ENCODE assay signal across 14 cellular contexts in genomic region chr6:32092760-32093497, GRCh38. TPM values are rescaled to one million over a fixed set of nuclear protein-coding genes. Genes with fewer than 3 reads are reported as not detected.
DNase-seq lines count a peak whose midpoint lies in the region; ATAC-seq, FAIRE-seq and TF ChIP-seq lines count a peak whose summit lies in the region.
"Had no signal": no experiment of that assay in that cellular context is flagged by ENCODE, and none has a peak within 500 bp of the region (broad histone marks: within the 10 kb centered on the region; RNA-seq: fewer than 3 reads in every experiment).

No MANE protein-coding gene starts in this region.

- peak overlapping the region; percentile 30 for H3K4me3 Mint-ChIP-seq in osteocyte (ENCODE audit: unreplicated experiment)

- H3K79me2 ChIP-seq in fibroblast of lung (ENCODE audit: control insufficient read depth, insufficient read depth, low read length): no peaks in the 10 kb centered on the region
- no peaks in the 10 kb centered on the region for H3K79me2 ChIP-seq in HepG2 (ENCODE audit: insufficient read depth, low read length)

- peaks cover 37% of the 10 kb centered on the region for H3K4me1 Mint-ChIP-seq in osteocyte (ENCODE audit: unreplicated experiment)

- POLR2A ChIA-PET in AG04450 (lab: Yijun Ruan, JAX): interaction anchor here (0.5 to 1.9 kb wide), 13 partner anchors 10 to 879 kb away, joined by 3 to 16 read pairs (median 4); partner anchors contain the start of genes ATF6B and TNXB
- POLR2A ChIA-PET in HepG2 (lab: Yijun Ruan, JAX): no interaction called here

- H3K4me3 ChIP-seq in AG04450 (ENCODE audit: low read depth, low read length) (no peak overlapping the region), fibroblast of lung (replicated peaks in 1 of 4; ENCODE audit: control extremely low read depth in 1 of 4, insufficient read depth in 1 of 4, low read depth in 3 of 4, low read length in 4 of 4) (no peak overlapping the region), HepG2 (replicated peaks in 1 of 3; ENCODE audit: insufficient read depth in 1 of 3, low read depth in 2 of 3, low read length in 3 of 3) (no peak overlapping the region)
- H3K4me3 ChIP-seq: adrenal gland, BLaER1, GM12878 had no signal

- TF ChIP-seq EP300 in HepG2 (IDR thresholded peaks at IDR 0.05; ENCODE audit: low read depth in 2 of 2, low read length in 2 of 2): no peak
- no peak for TF ChIP-seq EP300 in HepG2 (CRISPR knock-in tag; IDR thresholded peaks at IDR 0.05; ENCODE audit: borderline replicate concordance)

- TF ChIP-seq CTCF in AG04450 (IDR thresholded peaks at IDR 0.05; ENCODE audit: low read depth, low read length) (no peak), fibroblast of lung (conservative IDR thresholded peaks at IDR 0.05 in 1 of 2, IDR thresholded peaks at IDR 0.05 in 1 of 2; ENCODE audit: low read depth in 1 of 2, low read length in 2 of 2) (no peak), osteocyte (IDR thresholded peaks at IDR 0.05) (no peak), HepG2 (CRISPR knock-in tag; IDR thresholded peaks at IDR 0.05) (no peak)

- no peaks in the 10 kb centered on the region for H3K9me3 Mint-ChIP-seq in osteocyte (ENCODE audit: unreplicated experiment)

- peaks cover 69% of the 10 kb centered on the region for H3K27me3 ChIP-seq in AG04450 (ENCODE audit: control insufficient read depth, insufficient read depth, low read length)
- peaks cover 17% of the 10 kb centered on the region for H3K27me3 ChIP-seq in fibroblast of lung (ENCODE audit: control insufficient read depth, insufficient read depth, low read length)
- peaks cover 19 to 54% of the 10 kb centered on the region in 2 experiments for H3K27me3 ChIP-seq in HepG2 (ENCODE audit: control insufficient read depth in 1 of 2, insufficient read depth in 2 of 2, low read length in 2 of 2)
- H3K27me3 ChIP-seq: BLaER1 had no signal

- H3K27ac Mint-ChIP-seq in osteocyte (ENCODE audit: unreplicated experiment): peak overlapping the region; percentile 93

- H3K36me3 Mint-ChIP-seq in osteocyte (ENCODE audit: unreplicated experiment): no peaks in the 10 kb centered on the region

- 22% methylated on average over 7 of the region's 8 CpGs for WGBS in HepG2 (ENCODE audit: low lambda C conversion rate)

- no peaks in the 10 kb centered on the region for H4K20me1 ChIP-seq in fibroblast of lung (ENCODE audit: control insufficient read depth, extremely low read depth, insufficient read depth, low read length)
- H4K20me1 ChIP-seq in HepG2 (ENCODE audit: insufficient read depth, low read length): no peaks in the 10 kb centered on the region
- H4K20me1 ChIP-seq: BLaER1 had no signal

- no peak for FAIRE-seq in HepG2 (lab: Jason Lieb, UNC)
- FAIRE-seq: GM12878, RCC 7860 had no signal

- H2AFZ ChIP-seq in fibroblast of lung (ENCODE audit: low read length): no peak overlapping the region
- H2AFZ ChIP-seq in HepG2 (ENCODE audit: low read length): no peak overlapping the region

- intact Hi-C loops in HepG2 (cut with micrococcal nuclease; ENCODE audit: unreplicated experiment): no loop called here

- peak overlapping the region; percentile 68 for H3K4me2 ChIP-seq in fibroblast of lung (ENCODE audit: extremely low read depth, insufficient read depth, low read length)
- no peak overlapping the region for H3K4me2 ChIP-seq in HepG2 (ENCODE audit: low read depth, low read length)
- H3K4me2 ChIP-seq: BLaER1 had no signal

- no peaks in the 10 kb centered on the region for H3K36me3 ChIP-seq in fibroblast of lung (ENCODE audit: control insufficient read depth, insufficient read depth, low read length)
- no peaks in the 10 kb centered on the region for H3K36me3 ChIP-seq in HepG2 (replicated peaks in 1 of 2; ENCODE audit: control insufficient read depth in 1 of 2, insufficient read depth in 2 of 2, low read length in 2 of 2)
- H3K36me3 ChIP-seq: adrenal gland, BLaER1 had no signal

- CTCF ChIA-PET in AG04450 (lab: Charles Lee): interaction anchor here (0.7 to 2.9 kb wide), 4 partner anchors 10 to 262 kb away, joined by 3 to 11 read pairs (median 3); no protein-coding TSS in a partner anchor
- CTCF ChIA-PET in HepG2 (lab: Yijun Ruan, JAX; ENCODE audit: low intra/inter-chr PET ratio, low total read pairs): no interaction called here

- no peaks in the 10 kb centered on the region for H3K27me3 Mint-ChIP-seq in osteocyte (ENCODE audit: unreplicated experiment)

- peaks cover 18% of the 10 kb centered on the region for H3K4me1 ChIP-seq in fibroblast of lung (ENCODE audit: control insufficient read depth, extremely low read depth, insufficient read depth, low read length)
- peaks cover 30% of the 10 kb centered on the region for H3K4me1 ChIP-seq in HepG2 (ENCODE audit: insufficient read depth, low read length)
- H3K4me1 ChIP-seq: BLaER1 had no signal

- peak; percentile 74 for DNase-seq in AG04450 (ENCODE audit: low read depth, low spot score)
- peak; percentile 66 for DNase-seq in NCI-H2196 (lab: John Stamatoyannopoulos, UW; ENCODE audit: unreplicated experiment)
- peak; percentile 20 to 88 for DNase-seq in fibroblast of lung (ENCODE audit: low read depth in 2 of 2)
- no peak for DNase-seq in osteocyte (ENCODE audit: extremely low spot score, unreplicated experiment)
- no peak for DNase-seq in NOMO-1 treated with dmso at 0.1 percent for 144 hours (lab: John Stamatoyannopoulos, UW; ENCODE audit: unreplicated experiment)
- DNase-seq in kidney tubule cell (ENCODE audit: low spot score): no peak
- no peak for DNase-seq in germinal center (ENCODE audit: low spot score)
- DNase-seq in HepG2 (ENCODE audit: low spot score): no peak
- DNase-seq: activated CD4-positive, alpha-beta T cell treated with anti-CD3 and anti-CD28 coated beads for 4 hours; NCI-H1048 had no signal

- no TSS peak for BruUV-seq in HepG2 (replicated peaks; lab: Mats Ljungman, UMichigan)

- TF ChIP-seq RAD21 in HepG2 (CRISPR knock-in tag; IDR thresholded peaks at IDR 0.05): no peak

- H3K27ac ChIP-seq in AG04450 (ENCODE audit: low read depth, low read length): peak overlapping the region; percentile 80
- H3K27ac ChIP-seq in fibroblast of lung (ENCODE audit: insufficient read depth, low read length): peak overlapping the region; percentile 67
- no peak overlapping the region for H3K27ac ChIP-seq in HepG2 (ENCODE audit: extremely low read length, insufficient read depth, low read length)
- H3K27ac ChIP-seq: BLaER1 had no signal

- ATAC-seq in HepG2: no peak
- ATAC-seq: GM12878 had no signal

- H3K9ac ChIP-seq in fibroblast of lung (ENCODE audit: insufficient read depth, low read length): no peak overlapping the region
- no peak overlapping the region for H3K9ac ChIP-seq in HepG2 (ENCODE audit: insufficient read depth, low read depth, low read length)
- H3K9ac ChIP-seq: BLaER1 had no signal

- H3K9me3 ChIP-seq in AG04450 (ENCODE audit: control insufficient read depth, insufficient read depth, low read length) (no peaks in the 10 kb centered on the region; the same call in 1 of the 2 replicates), fibroblast of lung (ENCODE audit: control insufficient read depth, insufficient read depth, low read depth, low read length) (no peaks in the 10 kb centered on the region), HepG2 (ENCODE audit: low read length) (no peaks in the 10 kb centered on the region)
- H3K9me3 ChIP-seq: adrenal gland, BLaER1 had no signal

- in situ Hi-C loops in HepG2 (cut with HindIII; ENCODE audit: extremely low pct_ligation_motif_present, low pct_unique_long_range_greater_than_20kb): loop anchor here (25.0 kb wide), 1 partner anchor 694 kb away; no protein-coding TSS in a partner anchor

- no peak for TF ChIP-seq POLR2A in HepG2 (IDR thresholded peaks at IDR 0.05; ENCODE audit: insufficient read depth in 1 of 2, low read depth in 2 of 2, low read length in 2 of 2)

RNA-seq across cellular contexts. Expression of gene TNXB, which starts 16.2 kb away (rescaled TPM):
- 0.25 and 0.35 TPM in 2 replicates for polyA plus RNA-seq in AG04450 (2011; rRNA removed)
- 0.14 and 1.7 TPM in 2 replicates for polyA minus RNA-seq in AG04450 (2011; rRNA and poly(A)+ RNA removed)
- 63.9 and 113 TPM in 2 replicates for total RNA-seq in fibroblast of lung
- polyA plus RNA-seq in fibroblast of lung: 8.1 and 13.0 TPM in 2 replicates
- polyA plus RNA-seq in fibroblast of lung (2012): 32.3 and 46.1 TPM in 2 replicates
- polyA minus RNA-seq in fibroblast of lung (ENCODE audit: low replicate concordance): 82.4 and 99.8 TPM in 2 replicates
- total RNA-seq in osteocyte: 13.1 and 13.9 TPM in 2 replicates
- total RNA-seq in HepG2 (2016; rRNA removed; fragmentation: Illumina TruSeq; extraction: Trizol): 0.74 and 1.6 TPM in 2 replicates
- 0.20 and 0.35 TPM in 2 replicates for total RNA-seq in HepG2 (2016; cell fraction: cytosol; rRNA removed; fragmentation: Illumina TruSeq; extraction: Trizol; ENCODE audit: low read depth)
- 0.86 and 1.5 TPM in 2 replicates for total RNA-seq in HepG2 (2016; cell fraction: insoluble cytoplasmic fraction; rRNA removed; fragmentation: Illumina TruSeq; extraction: Trizol)
- total RNA-seq in HepG2 (2016; cell fraction: membrane; rRNA removed; fragmentation: Illumina TruSeq; extraction: Trizol): 0.65 and 0.83 TPM in 2 replicates
- total RNA-seq in HepG2 (2016; cell fraction: nucleus; rRNA removed; fragmentation: Illumina TruSeq; extraction: Trizol): 1.9 and 2.9 TPM in 2 replicates
- polyA plus RNA-seq in HepG2 (2011; rRNA removed): 2.7 and 2.9 TPM in 2 replicates
- 1.8 and 3.0 TPM in 2 replicates for polyA plus RNA-seq in HepG2 (2011; cell fraction: cytosol; rRNA removed)
- polyA plus RNA-seq in HepG2 (2011; cell fraction: nucleus; rRNA removed): 11.9 and 13.2 TPM in 2 replicates
- 2.9 and 4.4 TPM in 2 replicates for polyA plus RNA-seq in HepG2 (2012)
- 0.37 and 0.42 TPM in 2 replicates for polyA plus RNA-seq in HepG2 (2016; cell fraction: cytosol; fragmentation: Illumina TruSeq; extraction: Trizol; ENCODE audit: low read depth)
- polyA plus RNA-seq in HepG2 (2016; cell fraction: insoluble cytoplasmic fraction; fragmentation: Illumina TruSeq; extraction: Trizol; ENCODE audit: low read depth): 0.76 and 1.1 TPM in 2 replicates
- polyA plus RNA-seq in HepG2 (2016; cell fraction: membrane; fragmentation: Illumina TruSeq; extraction: Trizol; ENCODE audit: low read depth): 0.43 and 0.76 TPM in 2 replicates
- 1.9 and 4.8 TPM in 2 replicates for polyA plus RNA-seq in HepG2 (2016; cell fraction: nucleus; fragmentation: Illumina TruSeq; extraction: Trizol; ENCODE audit: insufficient read depth, low read depth)
- 1.8 and 5.9 TPM in 2 replicates for polyA minus RNA-seq in HepG2 (2011; rRNA and poly(A)+ RNA removed; ENCODE audit: low replicate concordance)
- 0.49 and 2.0 TPM in 2 replicates for polyA minus RNA-seq in HepG2 (2011; cell fraction: cytosol; rRNA and poly(A)+ RNA removed)
- polyA minus RNA-seq in HepG2 (2011; cell fraction: nucleus; rRNA and poly(A)+ RNA removed): 6.1 and 7.2 TPM in 2 replicates

RNA-seq across cellular contexts. Expression of gene ATF6B, which starts 35.1 kb away (rescaled TPM):
- polyA plus RNA-seq in AG04450 (2011; rRNA removed) (39.2 and 60.0 TPM in 2 replicates), fibroblast of lung (35.5 and 36.2 TPM in 2 replicates), HepG2 (2011; rRNA removed) (44.0 and 45.8 TPM in 2 replicates)
- polyA minus RNA-seq in AG04450 (2011; rRNA and poly(A)+ RNA removed): 43.7 and 58.2 TPM in 2 replicates
- total RNA-seq in fibroblast of lung (8.0 and 15.7 TPM in 2 replicates), osteocyte (109 and 116 TPM in 2 replicates), HepG2 (2016; rRNA removed; fragmentation: Illumina TruSeq; extraction: Trizol) (7.5 and 18.1 TPM in 2 replicates)
- polyA plus RNA-seq in fibroblast of lung (2012): 48.2 and 63.6 TPM in 2 replicates
- polyA minus RNA-seq in fibroblast of lung (ENCODE audit: low replicate concordance): 113 and 115 TPM in 2 replicates
- total RNA-seq in HepG2 (2016; cell fraction: cytosol; rRNA removed; fragmentation: Illumina TruSeq; extraction: Trizol; ENCODE audit: low read depth): 5.4 and 6.0 TPM in 2 replicates
- 6.5 and 17.9 TPM in 2 replicates for total RNA-seq in HepG2 (2016; cell fraction: insoluble cytoplasmic fraction; rRNA removed; fragmentation: Illumina TruSeq; extraction: Trizol)
- total RNA-seq in HepG2 (2016; cell fraction: membrane; rRNA removed; fragmentation: Illumina TruSeq; extraction: Trizol): 4.1 and 4.3 TPM in 2 replicates
- 22.6 and 23.3 TPM in 2 replicates for total RNA-seq in HepG2 (2016; cell fraction: nucleus; rRNA removed; fragmentation: Illumina TruSeq; extraction: Trizol)
- polyA plus RNA-seq in HepG2 (2011; cell fraction: cytosol; rRNA removed): 13.6 and 15.3 TPM in 2 replicates
- polyA plus RNA-seq in HepG2 (2011; cell fraction: nucleus; rRNA removed): 155 and 167 TPM in 2 replicates
- polyA plus RNA-seq in HepG2 (2012): 24.1 and 28.4 TPM in 2 replicates
- polyA plus RNA-seq in HepG2 (2016; cell fraction: cytosol; fragmentation: Illumina TruSeq; extraction: Trizol; ENCODE audit: low read depth): 2.5 and 3.2 TPM in 2 replicates
- 10.4 and 12.2 TPM in 2 replicates for polyA plus RNA-seq in HepG2 (2016; cell fraction: insoluble cytoplasmic fraction; fragmentation: Illumina TruSeq; extraction: Trizol; ENCODE audit: low read depth)
- 3.3 and 4.5 TPM in 2 replicates for polyA plus RNA-seq in HepG2 (2016; cell fraction: membrane; fragmentation: Illumina TruSeq; extraction: Trizol; ENCODE audit: low read depth)
- 77.6 and 81.7 TPM in 2 replicates for polyA plus RNA-seq in HepG2 (2016; cell fraction: nucleus; fragmentation: Illumina TruSeq; extraction: Trizol; ENCODE audit: insufficient read depth, low read depth)
- polyA minus RNA-seq in HepG2 (2011; rRNA and poly(A)+ RNA removed; ENCODE audit: low replicate concordance): 79.0 and 84.0 TPM in 2 replicates
- polyA minus RNA-seq in HepG2 (2011; cell fraction: cytosol; rRNA and poly(A)+ RNA removed): 14.2 and 16.6 TPM in 2 replicates
- polyA minus RNA-seq in HepG2 (2011; cell fraction: nucleus; rRNA and poly(A)+ RNA removed): 40.5 and 43.0 TPM in 2 replicates

RNA-seq across cellular contexts. Expression of gene FKBPL, which starts 37.2 kb away (rescaled TPM):
- polyA plus RNA-seq in AG04450 (2011; rRNA removed): 3.1 and 3.8 TPM in 2 replicates
- polyA minus RNA-seq in AG04450 (2011; rRNA and poly(A)+ RNA removed): 3.0 and 3.6 TPM in 2 replicates
- 7.4 and 7.6 TPM in 2 replicates for total RNA-seq in fibroblast of lung
- 2.4 and 3.5 TPM in 2 replicates for polyA plus RNA-seq in fibroblast of lung
- 4.4 and 4.9 TPM in 2 replicates for polyA plus RNA-seq in fibroblast of lung (2012)
- polyA minus RNA-seq in fibroblast of lung (ENCODE audit: low replicate concordance): 1.9 and 2.9 TPM in 2 replicates
- 5.3 and 7.5 TPM in 2 replicates for total RNA-seq in osteocyte
- total RNA-seq in HepG2 (2016; rRNA removed; fragmentation: Illumina TruSeq; extraction: Trizol): 10.0 and 11.0 TPM in 2 replicates
- total RNA-seq in HepG2 (2016; cell fraction: cytosol; rRNA removed; fragmentation: Illumina TruSeq; extraction: Trizol; ENCODE audit: low read depth): 3.2 and 3.3 TPM in 2 replicates
- 10.6 and 12.0 TPM in 2 replicates for total RNA-seq in HepG2 (2016; cell fraction: insoluble cytoplasmic fraction; rRNA removed; fragmentation: Illumina TruSeq; extraction: Trizol)
- total RNA-seq in HepG2 (2016; cell fraction: membrane; rRNA removed; fragmentation: Illumina TruSeq; extraction: Trizol): 5.3 and 5.7 TPM in 2 replicates
- 3.6 and 4.7 TPM in 2 replicates for total RNA-seq in HepG2 (2016; cell fraction: nucleus; rRNA removed; fragmentation: Illumina TruSeq; extraction: Trizol)
- polyA plus RNA-seq in HepG2 (2011; rRNA removed): 2.9 and 3.0 TPM in 2 replicates
- polyA plus RNA-seq in HepG2 (2011; cell fraction: cytosol; rRNA removed): 3.5 and 3.9 TPM in 2 replicates
- polyA plus RNA-seq in HepG2 (2011; cell fraction: nucleus; rRNA removed): 2.3 TPM in 2 replicates
- 2.4 and 3.6 TPM in 2 replicates for polyA plus RNA-seq in HepG2 (2012)
- polyA plus RNA-seq in HepG2 (2016; cell fraction: cytosol; fragmentation: Illumina TruSeq; extraction: Trizol; ENCODE audit: low read depth): 2.5 and 3.0 TPM in 2 replicates
- polyA plus RNA-seq in HepG2 (2016; cell fraction: insoluble cytoplasmic fraction; fragmentation: Illumina TruSeq; extraction: Trizol; ENCODE audit: low read depth): 10.8 and 12.4 TPM in 2 replicates
- 3.5 and 4.2 TPM in 2 replicates for polyA plus RNA-seq in HepG2 (2016; cell fraction: membrane; fragmentation: Illumina TruSeq; extraction: Trizol; ENCODE audit: low read depth)
- polyA plus RNA-seq in HepG2 (2016; cell fraction: nucleus; fragmentation: Illumina TruSeq; extraction: Trizol; ENCODE audit: insufficient read depth, low read depth): 7.2 and 7.7 TPM in 2 replicates
- polyA minus RNA-seq in HepG2 (2011; rRNA and poly(A)+ RNA removed; ENCODE audit: low replicate concordance): 3.3 and 9.3 TPM in 2 replicates
- polyA minus RNA-seq in HepG2 (2011; cell fraction: cytosol; rRNA and poly(A)+ RNA removed): 1.8 and 2.4 TPM in 2 replicates
- polyA minus RNA-seq in HepG2 (2011; cell fraction: nucleus; rRNA and poly(A)+ RNA removed): 1.2 and 1.7 TPM in 2 replicates

RNA-seq across cellular contexts. Expression of gene CYP21A2, which starts 54.7 kb away (rescaled TPM):
- polyA plus RNA-seq in AG04450 (2011; rRNA removed) (0.05 and 0.06 TPM in 2 replicates), fibroblast of lung (not detected in 2 replicates), HepG2 (2011; rRNA removed) (6.3 and 8.6 TPM in 2 replicates)
- not detected in 2 replicates for polyA minus RNA-seq in AG04450 (2011; rRNA and poly(A)+ RNA removed)
- total RNA-seq in fibroblast of lung (not detected in 2 replicates), osteocyte (0.30 and 0.44 TPM in 2 replicates), HepG2 (2016; rRNA removed; fragmentation: Illumina TruSeq; extraction: Trizol) (0.29 and 1.5 TPM in 2 replicates)
- 0.09 and 0.34 TPM in 2 replicates for polyA plus RNA-seq in fibroblast of lung (2012)
- not detected in 2 replicates for polyA minus RNA-seq in fibroblast of lung (ENCODE audit: low replicate concordance)
- 0.20 and 0.53 TPM in 2 replicates for total RNA-seq in HepG2 (2016; cell fraction: cytosol; rRNA removed; fragmentation: Illumina TruSeq; extraction: Trizol; ENCODE audit: low read depth)
- 0.24 and 1.5 TPM in 2 replicates for total RNA-seq in HepG2 (2016; cell fraction: insoluble cytoplasmic fraction; rRNA removed; fragmentation: Illumina TruSeq; extraction: Trizol)
- 0.59 and 0.69 TPM in 2 replicates for total RNA-seq in HepG2 (2016; cell fraction: membrane; rRNA removed; fragmentation: Illumina TruSeq; extraction: Trizol)
- 4.2 and 4.6 TPM in 2 replicates for total RNA-seq in HepG2 (2016; cell fraction: nucleus; rRNA removed; fragmentation: Illumina TruSeq; extraction: Trizol)
- polyA plus RNA-seq in HepG2 (2011; cell fraction: cytosol; rRNA removed): 2.4 and 3.0 TPM in 2 replicates
- polyA plus RNA-seq in HepG2 (2011; cell fraction: nucleus; rRNA removed): 65.6 and 85.1 TPM in 2 replicates
- polyA plus RNA-seq in HepG2 (2012): 3.3 and 9.9 TPM in 2 replicates
- 0.85 and 0.89 TPM in 2 replicates for polyA plus RNA-seq in HepG2 (2016; cell fraction: cytosol; fragmentation: Illumina TruSeq; extraction: Trizol; ENCODE audit: low read depth)
- polyA plus RNA-seq in HepG2 (2016; cell fraction: insoluble cytoplasmic fraction; fragmentation: Illumina TruSeq; extraction: Trizol; ENCODE audit: low read depth): 0.52 and 0.75 TPM in 2 replicates
- 0.98 and 1.2 TPM in 2 replicates for polyA plus RNA-seq in HepG2 (2016; cell fraction: membrane; fragmentation: Illumina TruSeq; extraction: Trizol; ENCODE audit: low read depth)
- polyA plus RNA-seq in HepG2 (2016; cell fraction: nucleus; fragmentation: Illumina TruSeq; extraction: Trizol; ENCODE audit: insufficient read depth, low read depth): 10.5 and 14.3 TPM in 2 replicates
- polyA minus RNA-seq in HepG2 (2011; rRNA and poly(A)+ RNA removed; ENCODE audit: low replicate concordance): 0.23 and 9.5 TPM in 2 replicates
- polyA minus RNA-seq in HepG2 (2011; cell fraction: cytosol; rRNA and poly(A)+ RNA removed): 1.7 and 1.8 TPM in 2 replicates
- 27.4 and 31.8 TPM in 2 replicates for polyA minus RNA-seq in HepG2 (2011; cell fraction: nucleus; rRNA and poly(A)+ RNA removed)

RNA-seq across cellular contexts. Expression of gene PRRT1, which starts 58.8 kb away (rescaled TPM):
- 0.27 and 0.47 TPM in 2 replicates for polyA plus RNA-seq in AG04450 (2011; rRNA removed)
- 0.13 TPM in 1 of 2 replicates, not detected in the other for polyA minus RNA-seq in AG04450 (2011; rRNA and poly(A)+ RNA removed)
- 0.26 and 0.33 TPM in 2 replicates for total RNA-seq in fibroblast of lung
- polyA plus RNA-seq in fibroblast of lung: 0.61 and 0.73 TPM in 2 replicates
- 4.6 and 4.7 TPM in 2 replicates for polyA plus RNA-seq in fibroblast of lung (2012)
- polyA minus RNA-seq in fibroblast of lung (ENCODE audit: low replicate concordance): 3.1 and 3.2 TPM in 2 replicates
- total RNA-seq in osteocyte: 1.2 and 2.1 TPM in 2 replicates
- 0.11 and 0.64 TPM in 2 replicates for total RNA-seq in HepG2 (2016; rRNA removed; fragmentation: Illumina TruSeq; extraction: Trizol)
- total RNA-seq in HepG2 (2016; cell fraction: cytosol; rRNA removed; fragmentation: Illumina TruSeq; extraction: Trizol; ENCODE audit: low read depth): not detected in 2 replicates
- 0.41 TPM in 1 of 2 replicates, not detected in the other for total RNA-seq in HepG2 (2016; cell fraction: insoluble cytoplasmic fraction; rRNA removed; fragmentation: Illumina TruSeq; extraction: Trizol)
- total RNA-seq in HepG2 (2016; cell fraction: membrane; rRNA removed; fragmentation: Illumina TruSeq; extraction: Trizol): 0.40 and 0.55 TPM in 2 replicates
- 0.63 and 1.3 TPM in 2 replicates for total RNA-seq in HepG2 (2016; cell fraction: nucleus; rRNA removed; fragmentation: Illumina TruSeq; extraction: Trizol)
- polyA plus RNA-seq in HepG2 (2011; rRNA removed): 1.4 TPM in 2 replicates
- polyA plus RNA-seq in HepG2 (2011; cell fraction: cytosol; rRNA removed): 0.38 and 0.76 TPM in 2 replicates
- polyA plus RNA-seq in HepG2 (2011; cell fraction: nucleus; rRNA removed): 13.0 TPM in 2 replicates
- 3.2 and 3.3 TPM in 2 replicates for polyA plus RNA-seq in HepG2 (2012)
- 0.88 and 0.94 TPM in 2 replicates for polyA plus RNA-seq in HepG2 (2016; cell fraction: cytosol; fragmentation: Illumina TruSeq; extraction: Trizol; ENCODE audit: low read depth)
- 1.6 and 2.0 TPM in 2 replicates for polyA plus RNA-seq in HepG2 (2016; cell fraction: insoluble cytoplasmic fraction; fragmentation: Illumina TruSeq; extraction: Trizol; ENCODE audit: low read depth)
- 2.4 TPM in 2 replicates for polyA plus RNA-seq in HepG2 (2016; cell fraction: membrane; fragmentation: Illumina TruSeq; extraction: Trizol; ENCODE audit: low read depth)
- polyA plus RNA-seq in HepG2 (2016; cell fraction: nucleus; fragmentation: Illumina TruSeq; extraction: Trizol; ENCODE audit: insufficient read depth, low read depth): 10.1 and 13.9 TPM in 2 replicates
- polyA minus RNA-seq in HepG2 (2011; rRNA and poly(A)+ RNA removed; ENCODE audit: low replicate concordance): 0.35 and 0.42 TPM in 2 replicates
- polyA minus RNA-seq in HepG2 (2011; cell fraction: cytosol; rRNA and poly(A)+ RNA removed): 0.69 TPM in 1 of 2 replicates, not detected in the other
- 0.25 and 0.52 TPM in 2 replicates for polyA minus RNA-seq in HepG2 (2011; cell fraction: nucleus; rRNA and poly(A)+ RNA removed)

Comparison
In these comparisons a context has a peak if more than half of its experiments do, and no peak if none do; other contexts are left out.
1. DNase-seq: peak in AG04450 (single experiment), NCI-H2196 (single experiment) and fibroblast of lung (2 of 2); none in osteocyte (single experiment), NOMO-1 treated with dmso at 0.1 percent for 144 hours (single experiment), kidney tubule cell (single experiment), germinal center (single experiment) and HepG2 (single experiment).